19 cellular contexts compared by ENCODE assay signal in the genomic region with DNA sequence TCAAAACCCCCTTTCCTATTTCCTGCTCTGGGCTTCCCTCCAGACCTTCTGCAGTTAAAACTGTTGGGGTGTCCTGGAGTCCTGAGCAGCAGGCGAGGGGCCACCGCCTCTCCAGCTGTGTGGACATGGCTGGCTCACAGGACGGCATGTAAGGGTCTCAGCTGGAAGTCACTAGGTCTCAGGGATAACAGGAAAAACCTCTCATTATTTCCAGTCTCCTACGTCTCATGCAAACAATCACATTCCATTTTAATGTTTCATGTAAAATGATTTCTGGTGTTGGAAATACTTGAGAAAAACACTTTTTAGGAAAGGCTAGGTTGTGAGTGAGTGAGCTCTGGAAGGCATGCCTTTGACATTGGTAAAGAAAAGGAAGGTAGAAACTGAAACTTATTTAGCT.
A peak's percentile ranks its signal among the peaks of the same experiment; 100 is the strongest.
DNase-seq lines count a peak whose midpoint lies in the region; TF ChIP-seq lines count a peak whose summit lies in the region.
"Had no signal": no experiment of that assay in that cellular context is flagged by ENCODE, and none has a peak within 500 bp of the region (broad histone marks: within the 10 kb centered on the region; RNA-seq: fewer than 3 reads in every experiment).

No MANE protein-coding gene starts in this region.

- H3K79me2 ChIP-seq in osteoblast (ENCODE audit: insufficient read depth, low read length): no peaks in the 10 kb centered on the region

- H3K4me3 ChIP-seq in MG63 (no peak overlapping the region), choroid plexus epithelial cell (ENCODE audit: low read depth, low read length) (no peak overlapping the region), osteoblast (ENCODE audit: insufficient read depth, low read length) (no peak overlapping the region), endodermal cell (ENCODE audit: low read length) (no peak overlapping the region)
- H3K4me3 ChIP-seq: coronary artery, GM12878, thoracic aorta had no signal

- no peaks in the 10 kb centered on the region for H4K20me1 ChIP-seq in osteoblast (ENCODE audit: insufficient read depth, low read length)

- no peaks in the 10 kb centered on the region for H3K9me3 ChIP-seq in MG63
- no peaks in the 10 kb centered on the region for H3K9me3 ChIP-seq in osteoblast (ENCODE audit: low read depth, low read length)
- no peaks in the 10 kb centered on the region for H3K9me3 ChIP-seq in endodermal cell (ENCODE audit: control insufficient read depth, low read length)
- H3K9me3 ChIP-seq: thoracic aorta had no signal

- peak; percentile 47 for DNase-seq in AG20443 (ENCODE audit: low spot score)
- peak; percentile 52 for DNase-seq in MG63
- DNase-seq in choroid plexus epithelial cell (ENCODE audit: low read depth): peak; percentile 64
- DNase-seq in osteoblast (ENCODE audit: insufficient read length, low spot score, missing footprints): no peak
- no peak for DNase-seq in OCI-M2 (lab: John Stamatoyannopoulos, UW; ENCODE audit: unreplicated experiment)
- DNase-seq in endodermal cell: no peak
- no peak for DNase-seq in GM19238 (ENCODE audit: insufficient read length, low spot score)
- no peak for DNase-seq in activated T-cell treated with anti-CD3 and anti-CD28 coated beads for 4 hours
- DNase-seq: activated CD4-positive, CD25-positive, alpha-beta regulatory T cell treated with anti-CD3 and anti-CD28 coated beads, Interleukin-2, amount 50 U/mL, for 72 hours; DMS79 treated with DMSO at 0.1 percent for 48 hours; NCI-H1048; NCI-H446; stimulated activated CD4-positive, alpha-beta T cell treated with anti-CD3 and anti-CD28 coated beads, Interleukin-2, amount 100 ng/mL, for 24 hours; stimulated activated CD8-positive, alpha-beta memory T cell treated with anti-CD3 and anti-CD28 coated beads, Interleukin-4, amount 100 ng/mL, for 48 hours; T-cell had no signal

- H2AFZ ChIP-seq in osteoblast (ENCODE audit: low read length): peak overlapping the region; percentile 39

- H3K4me2 ChIP-seq in osteoblast (ENCODE audit: insufficient read depth, low read length): peak overlapping the region; percentile 12

- H3K36me3 Mint-ChIP-seq in endodermal cell (ENCODE audit: low read depth): no peaks in the 10 kb centered on the region
- H3K36me3 Mint-ChIP-seq: T-cell had no signal

- H3K36me3 ChIP-seq in MG63: no peaks in the 10 kb centered on the region
- no peaks in the 10 kb centered on the region for H3K36me3 ChIP-seq in osteoblast (ENCODE audit: insufficient read depth, low read length)
- H3K36me3 ChIP-seq in endodermal cell (ENCODE audit: control insufficient read depth, insufficient read depth, low read length): no peaks in the 10 kb centered on the region
- H3K36me3 ChIP-seq: thoracic aorta had no signal

- H3K4me1 ChIP-seq in osteoblast (ENCODE audit: insufficient read depth, low read length) (peaks cover 20% of the 10 kb centered on the region), endodermal cell (ENCODE audit: control insufficient read depth, insufficient read depth, low read length) (no peaks in the 10 kb centered on the region)
- H3K4me1 ChIP-seq: foreskin keratinocyte had no signal

- TF ChIP-seq CTCF in choroid plexus epithelial cell (conservative IDR thresholded peaks at IDR 0.05; ENCODE audit: low read depth, low read length): no peak
- no peak for TF ChIP-seq CTCF in osteoblast (IDR thresholded peaks at IDR 0.05; ENCODE audit: extremely low read depth, low read depth, low read length)
- TF ChIP-seq CTCF in endodermal cell (conservative IDR thresholded peaks at IDR 0.05): no peak

- H3K27ac ChIP-seq in osteoblast (ENCODE audit: low read depth, low read length): peak overlapping the region; percentile 73
- no peak overlapping the region for H3K27ac ChIP-seq in endodermal cell (ENCODE audit: low read depth, low read length)
- H3K27ac ChIP-seq: coronary artery, foreskin keratinocyte, thoracic aorta had no signal

- H3K9me3 Mint-ChIP-seq in endodermal cell: no peaks in the 10 kb centered on the region
- H3K9me3 Mint-ChIP-seq: T-cell had no signal

- H3K27me3 ChIP-seq in MG63: no peaks in the 10 kb centered on the region
- peaks cover 2% of the 10 kb centered on the region for H3K27me3 ChIP-seq in osteoblast (ENCODE audit: insufficient read depth, low read length)
- no peaks in the 10 kb centered on the region for H3K27me3 ChIP-seq in endodermal cell (ENCODE audit: control insufficient read depth, insufficient read depth, low read length, poor library complexity, severe bottlenecking)

- peaks cover 16% of the 10 kb centered on the region for H3K27me3 Mint-ChIP-seq in endodermal cell (ENCODE audit: insufficient read depth)

- peaks cover 15% of the 10 kb centered on the region for H3K4me1 Mint-ChIP-seq in endodermal cell

- no peak overlapping the region for H3K27ac Mint-ChIP-seq in endodermal cell
- H3K27ac Mint-ChIP-seq: T-cell had no signal

- H3K4me3 Mint-ChIP-seq in endodermal cell: no peak overlapping the region
- H3K4me3 Mint-ChIP-seq: T-cell had no signal

- no peak overlapping the region for H3K9ac ChIP-seq in endodermal cell (ENCODE audit: extremely low read depth, low read length, poor library complexity, severe bottlenecking)

- 91% methylated on average over 3 of the region's 4 CpGs; no CpG with 5 or more reads in 1 of the 2 experiments for WGBS in endodermal cell (ENCODE audit: insufficient coverage in 1 of 2, insufficient read length in 1 of 2), 2 experiments

Comparison
In these comparisons a context has a peak if more than half of its experiments do, and no peak if none do; other contexts are left out.
1. DNase-seq: peak in AG20443 (single experiment), MG63 (single experiment) and choroid plexus epithelial cell (single experiment); none in osteoblast (single experiment), OCI-M2 (single experiment), endodermal cell (single experiment), GM19238 (single experiment) and activated T-cell treated with anti-CD3 and anti-CD28 coated beads for 4 hours (single experiment).